ENCODE assay signal across 7 cellular contexts in genomic region chr5:32027717-32028321, GRCh38.
DNase-seq lines count a peak whose midpoint lies in the region; ATAC-seq and TF ChIP-seq lines count a peak whose summit lies in the region.

No MANE protein-coding gene starts in this region.

- peak overlapping the region; percentile 86 for H3K27ac Mint-ChIP-seq in MCF 10A (ENCODE audit: low read depth, unreplicated experiment)

- H3K9me3 Mint-ChIP-seq in MCF 10A (ENCODE audit: unreplicated experiment) = no peaks in the 10 kb centered on the region

- H3K36me3 Mint-ChIP-seq in MCF 10A (ENCODE audit: insufficient read depth, unreplicated experiment) = peaks cover 10% of the 10 kb centered on the region

- peak; percentile 37 for DNase-seq in LoVo (ENCODE audit: low spot score)
- DNase-seq in MCF 10A (ENCODE audit: unreplicated experiment) = peak; percentile 98
- DNase-seq in iris pigment epithelial cell (ENCODE audit: low read depth) = peak; percentile 99
- DNase-seq in substantia nigra (lab: John Stamatoyannopoulos, UW) = peak in 25 of 49 donors; percentile 7 to 83 (median 39)
- no peak for DNase-seq in stimulated activated CD4-positive, alpha-beta T cell treated with anti-CD3 and anti-CD28 coated beads, Interleukin-12 subunit alpha, Interleukin-12 subunit beta, amount 100 ng/mL, for 4 hours
- no peak for DNase-seq in 8988T

- no peaks in the 10 kb centered on the region for H3K27me3 Mint-ChIP-seq in MCF 10A (ENCODE audit: insufficient read depth, unreplicated experiment)

- peak overlapping the region; percentile 38 for H3K4me3 Mint-ChIP-seq in MCF 10A (ENCODE audit: unreplicated experiment)

- CTCF ChIA-PET in MCF 10A (lab: Yijun Ruan, JAX) = interaction anchor here (0.5 to 4.0 kb wide), 9 partner anchors 9 to 203 kb away, joined by 3 to 14 read pairs (median 4); no protein-coding TSS in a partner anchor

- H3K4me1 Mint-ChIP-seq in MCF 10A (ENCODE audit: insufficient read depth, unreplicated experiment) = peaks cover 54% of the 10 kb centered on the region

- H3K27ac ChIP-seq in substantia nigra (ENCODE audit: low read depth, low read length, poor library complexity, severe bottlenecking) = peak overlapping the region; percentile 89

- POLR2A ChIA-PET in MCF 10A (lab: Yijun Ruan, JAX) = interaction anchor here (0.6 to 2.9 kb wide), 23 partner anchors 17 to 1165 kb away, joined by 3 to 21 read pairs (median 4); partner anchors contain the start of genes C5orf22 and DROSHA

- TF ChIP-seq CTCF in MCF 10A (IDR thresholded peaks at IDR 0.05; ENCODE audit: unreplicated experiment) = no peak

- BruUV-seq in MCF 10A (replicated peaks; lab: Mats Ljungman, UMichigan) = no TSS peak

- intact Hi-C loops in MCF 10A (cut with micrococcal nuclease) = loop anchor here (1.0 to 5.0 kb wide), 3 partner anchors 31 to 89 kb away; no protein-coding TSS in a partner anchor

- ATAC-seq in GM18502 (IDR thresholded peaks at IDR 0.05; ENCODE audit: poor library complexity, unreplicated experiment) = no peak

Comparison
In these comparisons a context has a peak if more than half of its experiments do, and no peak if none do; other contexts are left out.
1. DNase-seq: peak in LoVo (single experiment), MCF 10A (single experiment), iris pigment epithelial cell (single experiment) and substantia nigra (25 of 49); none in stimulated activated CD4-positive, alpha-beta T cell treated with anti-CD3 and anti-CD28 coated beads, Interleukin-12 subunit alpha, Interleukin-12 subunit beta, amount 100 ng/mL, for 4 hours (single experiment) and 8988T (single experiment).